ENCODE assay signal across 8 cellular contexts in the genomic region with DNA sequence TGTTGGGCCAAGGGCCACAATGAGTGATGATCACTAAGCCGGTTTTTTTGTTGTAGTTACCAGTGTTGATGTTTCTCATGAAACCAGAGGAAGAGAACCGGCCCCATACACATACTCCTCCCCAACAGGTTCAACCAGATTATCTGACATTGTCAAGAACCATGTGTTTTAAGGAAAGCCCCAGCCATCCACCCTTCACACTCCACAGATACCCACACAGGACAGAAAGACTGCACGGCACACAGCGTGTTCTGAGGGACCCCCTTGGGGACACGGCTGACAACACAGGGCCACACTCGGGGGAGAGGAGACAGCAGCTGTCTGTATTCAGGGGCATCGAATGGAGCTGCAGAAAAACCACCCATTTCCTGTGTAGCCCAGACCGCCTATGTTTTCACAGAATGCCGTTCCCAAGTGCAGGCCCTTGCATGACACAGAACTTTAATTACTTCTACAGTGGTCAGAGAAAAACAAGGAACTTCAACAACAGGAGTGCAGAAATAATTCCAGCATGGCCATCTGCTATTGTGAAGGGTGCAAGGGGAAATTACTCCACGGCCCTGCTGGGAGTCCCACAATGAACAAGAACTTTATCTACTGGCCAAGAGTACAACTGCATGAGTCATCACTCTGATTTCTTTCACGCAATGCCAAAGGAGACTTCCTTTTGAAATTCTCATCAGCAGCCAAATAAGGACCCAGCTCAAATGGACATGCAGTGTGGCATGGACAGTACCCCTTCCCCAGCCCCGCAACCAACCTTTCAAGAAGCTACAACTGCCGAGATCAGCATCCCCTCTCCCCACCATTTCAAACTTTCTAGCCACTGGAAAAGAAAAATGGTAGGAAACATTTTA. TPM values are rescaled to one million over a fixed set of nuclear protein-coding genes. Genes with fewer than 3 reads are reported as not detected.
DNase-seq lines count a peak whose midpoint lies in the region; ATAC-seq and TF ChIP-seq lines count a peak whose summit lies in the region.

No MANE protein-coding gene starts in this region.

- peak overlapping the region; percentile 96 for H3K4me3 Mint-ChIP-seq in HFFc6
- peak overlapping the region; percentile 92 for H3K4me3 Mint-ChIP-seq in activated naive CD8-positive, alpha-beta T cell treated with anti-CD3 and anti-CD28 coated beads, Interleukin-2, amount 10 ng/mL, durations not matched to agents 7 days and 5 days
- H3K4me3 Mint-ChIP-seq in neural crest cell, result peak overlapping the region; percentile 94

- H4K20me1 ChIP-seq in DND-41 (ENCODE audit: insufficient read depth, low read length), result peaks cover 72% of the 10 kb centered on the region

- H3K79me2 ChIP-seq in DND-41 (ENCODE audit: insufficient read depth, low read length), result peaks cover 85% of the 10 kb centered on the region

- peak; percentile 56 for ATAC-seq in DND-41 (ENCODE audit: insufficient read depth, low read depth)
- peak; percentile 12 for ATAC-seq in activated naive CD8-positive, alpha-beta T cell treated with anti-CD3 and anti-CD28 coated beads, Interleukin-2, amount 10 ng/mL, durations not matched to agents 7 days and 5 days (ENCODE audit: low read depth)
- no peak for ATAC-seq in HG03045 (IDR thresholded peaks at IDR 0.05; ENCODE audit: unreplicated experiment)

- peak overlapping the region; percentile 99 for H3K27ac Mint-ChIP-seq in HFFc6
- H3K27ac Mint-ChIP-seq in activated naive CD8-positive, alpha-beta T cell treated with anti-CD3 and anti-CD28 coated beads, Interleukin-2, amount 10 ng/mL, durations not matched to agents 7 days and 5 days, result peak overlapping the region; percentile 96
- peak overlapping the region; percentile 98 for H3K27ac Mint-ChIP-seq in neural crest cell (ENCODE audit: unreplicated experiment)

- no peaks in the 10 kb centered on the region for H3K9me3 ChIP-seq in DND-41 (ENCODE audit: insufficient read depth, low read length, severe bottlenecking)

- peaks cover 26% of the 10 kb centered on the region for H3K9me3 Mint-ChIP-seq in HFFc6
- no peaks in the 10 kb centered on the region for H3K9me3 Mint-ChIP-seq in activated naive CD8-positive, alpha-beta T cell treated with anti-CD3 and anti-CD28 coated beads, Interleukin-2, amount 10 ng/mL, durations not matched to agents 7 days and 5 days
- H3K9me3 Mint-ChIP-seq in neural crest cell, result no peaks in the 10 kb centered on the region

- peak overlapping the region; percentile 99 for H3K9ac ChIP-seq in DND-41 (ENCODE audit: low read depth, low read length)

- peak overlapping the region; percentile 75 for H3K4me2 ChIP-seq in DND-41 (ENCODE audit: insufficient read depth, low read length)

- H3K27ac ChIP-seq in DND-41 (ENCODE audit: low read length), result peak overlapping the region; percentile 98

- peaks cover 65% of the 10 kb centered on the region for H3K4me1 Mint-ChIP-seq in HFFc6 (ENCODE audit: low read depth)
- H3K4me1 Mint-ChIP-seq in activated naive CD8-positive, alpha-beta T cell treated with anti-CD3 and anti-CD28 coated beads, Interleukin-2, amount 10 ng/mL, durations not matched to agents 7 days and 5 days, result peaks cover 53% of the 10 kb centered on the region
- H3K4me1 Mint-ChIP-seq in neural crest cell, result peaks cover 50% of the 10 kb centered on the region

- TF ChIP-seq CTCF in DND-41 (IDR thresholded peaks at IDR 0.05; ENCODE audit: borderline replicate concordance, extremely low read depth, low read length, poor library complexity, severe bottlenecking) (no peak), HFFc6 (IDR thresholded peaks at IDR 0.05) (no peak), neural crest cell (conservative IDR thresholded peaks at IDR 0.05) (no peak)

- H3K27me3 ChIP-seq in DND-41 (ENCODE audit: insufficient read depth, low read length, poor library complexity), result no peaks in the 10 kb centered on the region

- DNase-seq in DND-41 (peak; percentile 81), HFFc6 (peak; percentile 93), globus pallidus (ENCODE audit: low spot score) (peak; percentile 90), neural crest cell (ENCODE audit: low read depth, low spot score) (no peak), NCI-H2171 (lab: John Stamatoyannopoulos, UW) (no peak)
- peak; percentile 70 for DNase-seq in activated naive CD8-positive, alpha-beta T cell treated with anti-CD3 and anti-CD28 coated beads, Interleukin-2, amount 10 ng/mL, durations not matched to agents 7 days and 5 days

- H3K27me3 Mint-ChIP-seq in HFFc6 (ENCODE audit: insufficient read depth), result peaks cover 74% of the 10 kb centered on the region
- H3K27me3 Mint-ChIP-seq in activated naive CD8-positive, alpha-beta T cell treated with anti-CD3 and anti-CD28 coated beads, Interleukin-2, amount 10 ng/mL, durations not matched to agents 7 days and 5 days, result no peaks in the 10 kb centered on the region
- peaks cover 2% of the 10 kb centered on the region for H3K27me3 Mint-ChIP-seq in neural crest cell (ENCODE audit: low read depth)

- peaks cover 71% of the 10 kb centered on the region for H3K36me3 ChIP-seq in DND-41 (ENCODE audit: insufficient read depth, low read length)

- H3K4me3 ChIP-seq in DND-41 (ENCODE audit: low read depth in 1 of 2, low read length in 2 of 2), result peak overlapping the region; percentile 88 to 99

- POLR2A ChIA-PET in activated naive CD8-positive, alpha-beta T cell treated with anti-CD3 and anti-CD28 coated beads, Interleukin-2, amount 10 ng/mL, durations not matched to agents 7 days and 5 days (lab: Charles Lee), result interaction anchor here (0.6 to 6.8 kb wide), 27 partner anchors 8 to 872 kb away, joined by 3 to 533 read pairs (median 6); partner anchors contain the start of gene PITRM1

- H3K36me3 Mint-ChIP-seq in HFFc6 (ENCODE audit: low read depth) (peaks cover 65% of the 10 kb centered on the region), neural crest cell (ENCODE audit: low read depth) (peaks cover 23% of the 10 kb centered on the region)
- peaks cover 61% of the 10 kb centered on the region for H3K36me3 Mint-ChIP-seq in activated naive CD8-positive, alpha-beta T cell treated with anti-CD3 and anti-CD28 coated beads, Interleukin-2, amount 10 ng/mL, durations not matched to agents 7 days and 5 days

- no peak overlapping the region for H2AFZ ChIP-seq in DND-41 (ENCODE audit: low read depth, low read length)

- H3K4me1 ChIP-seq in DND-41 (ENCODE audit: insufficient read depth, low read length), result peaks cover 63% of the 10 kb centered on the region

TF ChIP-seq in PFSK-1, 5 proteins besides CTCF, POLR2A, EP300 and RAD21:
- TF ChIP-seq SIN3A (IDR thresholded peaks at IDR 0.05; ENCODE audit: borderline replicate concordance, insufficient read depth, low read length), result peak; percentile 91; the same call in 1 of the 2 replicates
- no peak for TF ChIP-seq FOXP2 (optimal IDR thresholded peaks at IDR 0.05; ENCODE audit: borderline replicate concordance, extremely low read depth, extremely low read length, insufficient read depth)
- peak; percentile 73; the same call in 1 of the 2 replicates for TF ChIP-seq TAF1 (IDR thresholded peaks at IDR 0.05; ENCODE audit: borderline replicate concordance, insufficient read depth, low read length)
- peak; percentile 49; the same call in 1 of the 2 replicates for TF ChIP-seq POLR2AphosphoS5 (IDR thresholded peaks at IDR 0.05; ENCODE audit: low read depth, low read length)
- TF ChIP-seq, protein P1, sequence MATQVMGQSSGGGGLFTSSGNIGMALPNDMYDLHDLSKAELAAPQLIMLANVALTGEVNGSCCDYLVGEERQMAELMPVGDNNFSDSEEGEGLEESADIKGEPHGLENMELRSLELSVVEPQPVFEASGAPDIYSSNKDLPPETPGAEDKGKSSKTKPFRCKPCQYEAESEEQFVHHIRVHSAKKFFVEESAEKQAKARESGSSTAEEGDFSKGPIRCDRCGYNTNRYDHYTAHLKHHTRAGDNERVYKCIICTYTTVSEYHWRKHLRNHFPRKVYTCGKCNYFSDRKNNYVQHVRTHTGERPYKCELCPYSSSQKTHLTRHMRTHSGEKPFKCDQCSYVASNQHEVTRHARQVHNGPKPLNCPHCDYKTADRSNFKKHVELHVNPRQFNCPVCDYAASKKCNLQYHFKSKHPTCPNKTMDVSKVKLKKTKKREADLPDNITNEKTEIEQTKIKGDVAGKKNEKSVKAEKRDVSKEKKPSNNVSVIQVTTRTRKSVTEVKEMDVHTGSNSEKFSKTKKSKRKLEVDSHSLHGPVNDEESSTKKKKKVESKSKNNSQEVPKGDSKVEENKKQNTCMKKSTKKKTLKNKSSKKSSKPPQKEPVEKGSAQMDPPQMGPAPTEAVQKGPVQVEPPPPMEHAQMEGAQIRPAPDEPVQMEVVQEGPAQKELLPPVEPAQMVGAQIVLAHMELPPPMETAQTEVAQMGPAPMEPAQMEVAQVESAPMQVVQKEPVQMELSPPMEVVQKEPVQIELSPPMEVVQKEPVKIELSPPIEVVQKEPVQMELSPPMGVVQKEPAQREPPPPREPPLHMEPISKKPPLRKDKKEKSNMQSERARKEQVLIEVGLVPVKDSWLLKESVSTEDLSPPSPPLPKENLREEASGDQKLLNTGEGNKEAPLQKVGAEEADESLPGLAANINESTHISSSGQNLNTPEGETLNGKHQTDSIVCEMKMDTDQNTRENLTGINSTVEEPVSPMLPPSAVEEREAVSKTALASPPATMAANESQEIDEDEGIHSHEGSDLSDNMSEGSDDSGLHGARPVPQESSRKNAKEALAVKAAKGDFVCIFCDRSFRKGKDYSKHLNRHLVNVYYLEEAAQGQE (IDR thresholded peaks at IDR 0.05; ENCODE audit: insufficient read depth in 1 of 2, low read depth in 2 of 2, low read length in 2 of 2), result no peak

RNA-seq across cellular contexts. Expression of gene KLF6, which starts 2.3 kb away (rescaled TPM):
- total RNA-seq in HFFc6 (2021; fragmentation: NEBNext Ultra II Directional; extraction: Animal tissue kit (Norgen Biotek cat#: 25700)), result 100 to 1,000 TPM; 114 to 154 (median 142) TPM
- 54.0 TPM for polyA plus RNA-seq in PFSK-1 (2012; ENCODE audit: insufficient read length, low read depth)
- 100 to 1,000 TPM; 350 to 352 TPM for total RNA-seq in activated naive CD8-positive, alpha-beta T cell treated with anti-CD3 and anti-CD28 coated beads, Interleukin-2, amount 10 ng/mL, durations not matched to agents 7 days and 5 days
- total RNA-seq in neural crest cell, result 38.6 and 40.2 TPM in 2 replicates

Comparison
In these comparisons a context has a peak if more than half of its experiments do, and no peak if none do; other contexts are left out.
1. DNase-seq: peak in DND-41 (single experiment), HFFc6 (single experiment), activated naive CD8-positive, alpha-beta T cell treated with anti-CD3 and anti-CD28 coated beads, Interleukin-2, amount 10 ng/mL, durations not matched to agents 7 days and 5 days (single experiment) and globus pallidus (single experiment); none in neural crest cell (single experiment) and NCI-H2171 (single experiment).
2. Peak in every context shown above with its lines, with median percentiles within 50 percentile points of each other: H3K27ac Mint-ChIP-seq and H3K4me3 Mint-ChIP-seq.